ENCODE assay signal across 24 cellular contexts in genomic region chr4:140080883-140081282, GRCh38.
DNase-seq lines count a peak whose midpoint lies in the region; ATAC-seq, FAIRE-seq and TF ChIP-seq lines count a peak whose summit lies in the region.
"Had no signal": no experiment of that assay in that cellular context is flagged by ENCODE, and none has a peak within 500 bp of the region (broad histone marks: within the 10 kb centered on the region; RNA-seq: fewer than 3 reads in every experiment).

No MANE protein-coding gene starts in this region.

- DNase-seq in activated naive CD4-positive, alpha-beta T cell treated with anti-CD3 and anti-CD28 coated beads, Interleukin-2, amount 50 U/mL, for 72 hours (ENCODE audit: low spot score in 2 of 2), result no peak
- no peak for DNase-seq in activated naive CD4-positive, alpha-beta T cell treated with anti-CD3 and anti-CD28 coated beads for 36 hours
- peak; percentile 47 for DNase-seq in amniotic epithelial cell (ENCODE audit: low read depth)
- DNase-seq in neural crest cell (ENCODE audit: low read depth, low spot score), result no peak
- no peak for DNase-seq in NCI-H128 (lab: John Stamatoyannopoulos, UW; ENCODE audit: unreplicated experiment)
- no peak for DNase-seq in lower leg skin (ENCODE audit: low spot score in 2 of 2)
- DNase-seq in head of caudate nucleus, result no peak
- no peak for DNase-seq in HTR-8/SVneo (ENCODE audit: insufficient read length, low spot score)
- DNase-seq: amygdala; C1 segment of cervical spinal cord; Calu3; EL; hippocampal formation; left ventricle myocardium superior; NCI-H1092 treated with DMSO at 0.1 percent for 48 hours; NCI-H2029 treated with DMSO at 0.1 percent for 48 hours; NCI-H226; NCI-H774; SHP77 treated with DMSO at 0.1 percent for 48 hours; stimulated activated naive CD4-positive, alpha-beta T cell had no signal

- TF ChIP-seq POLR2A in lower leg skin (IDR thresholded peaks at IDR 0.05), result no peak

- no peak overlapping the region for H3K4me3 Mint-ChIP-seq in activated naive CD4-positive, alpha-beta T cell treated with anti-CD3 and anti-CD28 coated beads for 36 hours
- peak overlapping the region; percentile 33 for H3K4me3 Mint-ChIP-seq in neural crest cell
- H3K4me3 Mint-ChIP-seq: GM23338 had no signal

- 81 to 87% methylated on average over 2 of the region's 2 CpGs for WGBS in lower leg skin, 2 donors

- CTCF ChIA-PET in activated naive CD4-positive, alpha-beta T cell treated with anti-CD3 and anti-CD28 coated beads for 36 hours (lab: Charles Lee), result interaction anchor here (0.7 to 0.8 kb wide), 2 partner anchors 68 to 78 kb away, joined by 3 to 6 read pairs; no protein-coding TSS in a partner anchor

- no peak for TF ChIP-seq CTCF in neural crest cell (conservative IDR thresholded peaks at IDR 0.05)
- TF ChIP-seq CTCF in lower leg skin (IDR thresholded peaks at IDR 0.05), result no peak

- peak; percentile 85 to 88 for ATAC-seq in activated naive CD4-positive, alpha-beta T cell treated with anti-CD3 and anti-CD28 coated beads, Interleukin-2, amount 50 U/mL, for 72 hours
- ATAC-seq: GM23338, left ventricle myocardium superior had no signal

- H3K27me3 Mint-ChIP-seq in activated naive CD4-positive, alpha-beta T cell treated with anti-CD3 and anti-CD28 coated beads for 36 hours (ENCODE audit: low read depth), result peaks cover 8% of the 10 kb centered on the region
- H3K27me3 Mint-ChIP-seq in neural crest cell (ENCODE audit: low read depth), result no peaks in the 10 kb centered on the region

- H3K9me3 Mint-ChIP-seq in activated naive CD4-positive, alpha-beta T cell treated with anti-CD3 and anti-CD28 coated beads, Interleukin-2, amount 50 U/mL, for 72 hours, result no peaks in the 10 kb centered on the region
- no peaks in the 10 kb centered on the region for H3K9me3 Mint-ChIP-seq in activated naive CD4-positive, alpha-beta T cell treated with anti-CD3 and anti-CD28 coated beads for 36 hours
- H3K9me3 Mint-ChIP-seq in neural crest cell, result no peaks in the 10 kb centered on the region
- H3K9me3 Mint-ChIP-seq: GM23338 had no signal

- no peaks in the 10 kb centered on the region for H3K36me3 Mint-ChIP-seq in activated naive CD4-positive, alpha-beta T cell treated with anti-CD3 and anti-CD28 coated beads, Interleukin-2, amount 50 U/mL, for 72 hours
- no peaks in the 10 kb centered on the region for H3K36me3 Mint-ChIP-seq in activated naive CD4-positive, alpha-beta T cell treated with anti-CD3 and anti-CD28 coated beads for 36 hours (ENCODE audit: low read depth)
- no peaks in the 10 kb centered on the region for H3K36me3 Mint-ChIP-seq in neural crest cell (ENCODE audit: low read depth)

- H3K4me3 ChIP-seq in lower leg skin (ENCODE audit: low read depth, poor library complexity, severe bottlenecking), result no peak overlapping the region
- H3K4me3 ChIP-seq: GM23338, skin epidermis, tibial nerve had no signal

- FAIRE-seq in HTR-8/SVneo (lab: Jason Lieb, UNC), result no peak
- FAIRE-seq: A204.1 had no signal

- H3K4me1 Mint-ChIP-seq in activated naive CD4-positive, alpha-beta T cell treated with anti-CD3 and anti-CD28 coated beads for 36 hours (ENCODE audit: low read depth), result peaks cover 21% of the 10 kb centered on the region
- peaks cover 70% of the 10 kb centered on the region for H3K4me1 Mint-ChIP-seq in neural crest cell

- intact Hi-C loops in activated naive CD4-positive, alpha-beta T cell treated with anti-CD3 and anti-CD28 coated beads for 36 hours (cut with micrococcal nuclease), result loop anchor here (1.0 kb wide), 1 partner anchor 9 kb away; no protein-coding TSS in a partner anchor
- intact Hi-C loops in lower leg skin (cut with DNase I; ENCODE audit: low total_unique reads), result no loop called here
- intact Hi-C loops in head of caudate nucleus (cut with DNase I), result no loop called here

- no peak overlapping the region for H3K27ac Mint-ChIP-seq in activated naive CD4-positive, alpha-beta T cell treated with anti-CD3 and anti-CD28 coated beads, Interleukin-2, amount 50 U/mL, for 72 hours
- no peak overlapping the region for H3K27ac Mint-ChIP-seq in activated naive CD4-positive, alpha-beta T cell treated with anti-CD3 and anti-CD28 coated beads for 36 hours
- H3K27ac Mint-ChIP-seq in neural crest cell (ENCODE audit: unreplicated experiment), result peak overlapping the region; percentile 93
